19 cellular contexts compared by ENCODE assay signal in the genomic region with DNA sequence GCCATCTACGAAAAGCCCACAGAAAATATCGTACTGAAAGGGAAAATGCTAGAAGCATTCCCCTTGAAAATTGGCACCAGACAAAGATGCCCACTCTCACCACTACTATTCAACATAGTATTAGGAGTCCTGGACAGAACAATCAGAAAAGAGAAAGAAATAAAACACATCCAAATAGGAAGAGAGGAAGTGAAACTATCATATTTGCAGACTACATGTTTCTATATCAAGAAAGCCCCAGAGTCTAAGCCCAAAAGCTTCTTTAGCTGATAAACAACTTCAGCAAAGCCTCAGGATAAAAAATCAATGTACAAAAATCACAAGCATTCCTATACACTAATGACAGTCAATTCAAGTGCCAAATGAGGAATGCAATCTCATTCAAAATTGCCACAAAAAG. TPM values are rescaled to one million over a fixed set of nuclear protein-coding genes. Genes with fewer than 3 reads are reported as not detected.
DNase-seq lines count a peak whose midpoint lies in the region; ATAC-seq and TF ChIP-seq lines count a peak whose summit lies in the region.
"Had no signal": no experiment of that assay in that cellular context is flagged by ENCODE, and none has a peak within 500 bp of the region (broad histone marks: within the 10 kb centered on the region; RNA-seq: fewer than 3 reads in every experiment).

No MANE protein-coding gene starts in this region.

- H3K36me3 Mint-ChIP-seq in endothelial cell (ENCODE audit: low read depth, unreplicated experiment) (peaks cover 7% of the 10 kb centered on the region), WTC11 (peaks cover 65% of the 10 kb centered on the region)

- H3K27me3 Mint-ChIP-seq in endothelial cell (ENCODE audit: unreplicated experiment) (no peaks in the 10 kb centered on the region), WTC11 (ENCODE audit: low read depth) (peaks cover 4% of the 10 kb centered on the region)

- DNase-seq in MV-4-11 (lab: John Stamatoyannopoulos, UW) = peak; percentile 43
- no peak for DNase-seq in endothelial cell (ENCODE audit: low spot score)
- DNase-seq in WTC11 (ENCODE audit: low spot score) = no peak
- no peak for DNase-seq in islet precursor cell
- DNase-seq: Calu3, H9, KBM-7, NCI-H1105 treated with DMSO at 0.1 percent for 48 hours, NCI-H1694 treated with DMSO at 0.1 percent for 48 hours, NCI-H2107, NCI-H226, NCI-H526, T-helper 1 cell, T1000 had no signal

- peak; percentile 90 for ATAC-seq in GM19351 (IDR thresholded peaks at IDR 0.05; ENCODE audit: unreplicated experiment)
- peak; percentile 61 for ATAC-seq in HG03159 (IDR thresholded peaks at IDR 0.05; ENCODE audit: unreplicated experiment)
- ATAC-seq in WTC11 = no peak
- no peak for ATAC-seq in GM19463 (IDR thresholded peaks at IDR 0.05; ENCODE audit: unreplicated experiment)

- H3K4me1 Mint-ChIP-seq in endothelial cell (ENCODE audit: unreplicated experiment) = no peaks in the 10 kb centered on the region
- H3K4me1 Mint-ChIP-seq in WTC11 = no peaks in the 10 kb centered on the region
- H3K4me1 Mint-ChIP-seq: CD4-positive, alpha-beta memory T cell; H9 had no signal

- CTCF ChIA-PET in WTC11 (lab: Charles Lee) = no interaction called here

- H3K4me3 Mint-ChIP-seq in endothelial cell (ENCODE audit: unreplicated experiment) = peak overlapping the region; percentile 8
- H3K4me3 Mint-ChIP-seq in WTC11 = no peak overlapping the region
- H3K4me3 Mint-ChIP-seq: H9 had no signal

- TF ChIP-seq CTCF in endothelial cell (IDR thresholded peaks at IDR 0.05; ENCODE audit: unreplicated experiment) = no peak
- no peak for TF ChIP-seq CTCF in WTC11 (IDR thresholded peaks at IDR 0.05)

- H3K27ac Mint-ChIP-seq in endothelial cell (ENCODE audit: unreplicated experiment) (no peak overlapping the region), WTC11 (no peak overlapping the region)
- H3K27ac Mint-ChIP-seq: CD4-positive, alpha-beta memory T cell; H9 had no signal

- POLR2A ChIA-PET in WTC11 (lab: Charles Lee) = no interaction called here

- H3K9me3 Mint-ChIP-seq in endothelial cell (ENCODE audit: unreplicated experiment) (peaks cover 8% of the 10 kb centered on the region), WTC11 (peaks cover 83% of the 10 kb centered on the region)

TF ChIP-seq in WTC11, 78 proteins besides CTCF, POLR2A, EP300 and RAD21:
- no peak for TF ChIP-seq NFATC4 (CRISPR knock-in tag; IDR thresholded peaks at IDR 0.05)
- no peak for TF ChIP-seq EMX1 (CRISPR knock-in tag; IDR thresholded peaks at IDR 0.05)
- TF ChIP-seq, protein P1, sequence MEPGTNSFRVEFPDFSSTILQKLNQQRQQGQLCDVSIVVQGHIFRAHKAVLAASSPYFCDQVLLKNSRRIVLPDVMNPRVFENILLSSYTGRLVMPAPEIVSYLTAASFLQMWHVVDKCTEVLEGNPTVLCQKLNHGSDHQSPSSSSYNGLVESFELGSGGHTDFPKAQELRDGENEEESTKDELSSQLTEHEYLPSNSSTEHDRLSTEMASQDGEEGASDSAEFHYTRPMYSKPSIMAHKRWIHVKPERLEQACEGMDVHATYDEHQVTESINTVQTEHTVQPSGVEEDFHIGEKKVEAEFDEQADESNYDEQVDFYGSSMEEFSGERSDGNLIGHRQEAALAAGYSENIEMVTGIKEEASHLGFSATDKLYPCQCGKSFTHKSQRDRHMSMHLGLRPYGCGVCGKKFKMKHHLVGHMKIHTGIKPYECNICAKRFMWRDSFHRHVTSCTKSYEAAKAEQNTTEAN (CRISPR knock-in tag; IDR thresholded peaks at IDR 0.05) = no peak
- no peak for TF ChIP-seq CDX4 (CRISPR knock-in tag; IDR thresholded peaks at IDR 0.05; ENCODE audit: borderline replicate concordance)
- no peak for TF ChIP-seq AFF4 (CRISPR knock-in tag; IDR thresholded peaks at IDR 0.05; ENCODE audit: borderline replicate concordance)
- TF ChIP-seq OVOL2 (CRISPR knock-in tag; IDR thresholded peaks at IDR 0.05; ENCODE audit: borderline replicate concordance) = no peak
- TF ChIP-seq CBFB (CRISPR knock-in tag; IDR thresholded peaks at IDR 0.05; ENCODE audit: low read depth) = no peak
- TF ChIP-seq, protein P2, sequence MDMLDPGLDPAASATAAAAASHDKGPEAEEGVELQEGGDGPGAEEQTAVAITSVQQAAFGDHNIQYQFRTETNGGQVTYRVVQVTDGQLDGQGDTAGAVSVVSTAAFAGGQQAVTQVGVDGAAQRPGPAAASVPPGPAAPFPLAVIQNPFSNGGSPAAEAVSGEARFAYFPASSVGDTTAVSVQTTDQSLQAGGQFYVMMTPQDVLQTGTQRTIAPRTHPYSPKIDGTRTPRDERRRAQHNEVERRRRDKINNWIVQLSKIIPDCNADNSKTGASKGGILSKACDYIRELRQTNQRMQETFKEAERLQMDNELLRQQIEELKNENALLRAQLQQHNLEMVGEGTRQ (CRISPR knock-in tag; IDR thresholded peaks at IDR 0.05) = no peak
TF ChIP-seq in WTC11: peak in this region for 0.

RNA-seq across cellular contexts. Expression of gene OR5K3, which starts 15.6 kb away (rescaled TPM):
- total RNA-seq in endothelial cell (ENCODE audit: unreplicated experiment) = not detected
- not detected in 3 replicates for total RNA-seq in WTC11 (2021)
- total RNA-seq: Calu3; CD4-positive, alpha-beta memory T cell; G401; H9 had no signal

RNA-seq across cellular contexts. Expression of gene OR5K4, which starts 52.4 kb away (rescaled TPM):
- not detected for total RNA-seq in endothelial cell (ENCODE audit: unreplicated experiment)
- total RNA-seq in WTC11 (2021) = not detected in 3 replicates
- total RNA-seq: Calu3; CD4-positive, alpha-beta memory T cell; G401; H9 had no signal

RNA-seq across cellular contexts. Expression of gene OR5K1, which starts 57.0 kb away (rescaled TPM):
- total RNA-seq in endothelial cell (ENCODE audit: unreplicated experiment) (not detected), WTC11 (2021) (not detected in 3 replicates)
- total RNA-seq: Calu3; CD4-positive, alpha-beta memory T cell; G401; H9 had no signal

Comparison
In these comparisons a context has a peak if more than half of its experiments do, and no peak if none do; other contexts are left out.
1. ATAC-seq: peak in GM19351 (single experiment) and HG03159 (single experiment); none in WTC11 (single experiment) and GM19463 (single experiment).